In genomic region chr12:41545761-41546160, GRCh38 we compare ENCODE assay signal across 1 cellular context.
TF ChIP-seq lines count a peak whose summit lies in the region.

No MANE protein-coding gene starts in this region.

TF ChIP-seq in endothelial cell of umbilical vein, 7 proteins besides CTCF, POLR2A, EP300 and RAD21 (continued from another document):
- TF ChIP-seq JUN (IDR thresholded peaks at IDR 0.05; ENCODE audit: borderline replicate concordance, insufficient read depth, insufficient read length, low read depth) = no peak
- no peak for TF ChIP-seq GATA2 (IDR thresholded peaks at IDR 0.05; ENCODE audit: insufficient read depth, insufficient read length, low read depth, low read length)
- TF ChIP-seq MYC (IDR thresholded peaks at IDR 0.05; ENCODE audit: low read depth, low read length) = no peak
